Comparison of ENCODE assay signal across 10 cellular contexts in the genomic region with DNA sequence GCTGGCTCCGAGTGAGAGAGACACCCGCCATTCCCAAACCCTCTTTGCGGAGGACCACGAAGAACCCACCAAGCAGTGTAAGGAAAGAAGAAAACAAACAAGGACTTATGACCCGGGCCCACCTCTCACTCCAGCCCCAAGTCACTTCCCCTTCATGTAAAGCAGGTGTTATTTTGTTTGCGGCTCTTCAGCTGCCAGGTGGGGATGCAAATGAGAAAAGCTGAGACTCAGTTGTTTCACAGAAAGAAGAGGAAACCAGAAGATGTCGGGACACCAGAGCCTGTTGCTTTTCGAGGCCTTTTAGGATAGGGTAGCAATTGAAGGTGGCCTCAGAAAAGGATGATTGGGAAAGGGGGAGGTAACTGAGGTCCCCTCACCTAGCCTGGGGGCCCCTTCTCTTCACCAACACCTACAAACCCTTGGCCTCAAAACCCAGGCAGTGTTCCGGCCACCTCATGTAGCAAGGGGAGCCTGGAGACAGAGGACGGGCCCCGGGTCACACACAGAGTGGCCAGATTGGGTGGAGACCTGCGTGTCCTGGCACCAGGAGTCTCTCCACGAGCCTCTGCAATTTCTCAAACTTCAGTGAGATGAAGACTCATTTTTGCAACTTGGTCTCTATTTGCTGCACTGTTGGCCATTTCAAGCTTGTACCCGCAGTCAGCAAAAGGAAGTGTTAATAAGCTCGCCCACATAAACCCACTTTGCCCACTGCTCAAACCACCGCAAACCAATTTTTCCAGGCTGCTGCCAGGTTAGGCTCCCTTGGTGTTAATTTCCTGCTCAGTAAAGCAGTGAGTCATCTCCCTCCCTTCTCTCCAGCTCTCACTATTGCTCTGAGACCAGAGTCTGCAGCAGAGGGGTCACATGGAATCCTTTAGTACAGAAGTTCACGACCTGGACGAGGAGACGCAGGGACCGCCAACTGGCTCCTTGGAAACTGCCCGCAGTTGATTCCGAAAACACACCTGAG. TPM values are rescaled to one million over a fixed set of nuclear protein-coding genes. Genes with fewer than 3 reads are reported as not detected.
A peak's percentile ranks its signal among the peaks of the same experiment; 100 is the strongest.
DNase-seq lines count a peak whose midpoint lies in the region; ATAC-seq, FAIRE-seq and TF ChIP-seq lines count a peak whose summit lies in the region.
"Had no signal": no experiment of that assay in that cellular context is flagged by ENCODE, and none has a peak within 500 bp of the region (broad histone marks: within the 10 kb centered on the region; RNA-seq: fewer than 3 reads in every experiment).

No MANE protein-coding gene starts in this region.

- H3K4me1 ChIP-seq in GM12878 (ENCODE audit: control insufficient read depth, insufficient read depth, low read length) = peaks cover 16% of the 10 kb centered on the region

- intact Hi-C loops in GM12878 (cut with micrococcal nuclease; ENCODE audit: unreplicated experiment) = loop anchor here (1.0 to 2.0 kb wide), 2 partner anchors 91 to 213 kb away; no protein-coding TSS in a partner anchor

- no peak for TF ChIP-seq EP300 in GM12878 (IDR thresholded peaks at IDR 0.05; ENCODE audit: borderline replicate concordance in 1 of 2, control insufficient read depth in 1 of 2, low read depth in 2 of 2, low read length in 2 of 2)

- H3K9ac ChIP-seq in GM12878 (ENCODE audit: control insufficient read depth, insufficient read depth, low read length) = no peak overlapping the region

- no peak for TF ChIP-seq CTCF in GM12878 (IDR thresholded peaks at IDR 0.05 in 2 of 3, conservative IDR thresholded peaks at IDR 0.05 in 1 of 3; ENCODE audit: control insufficient read depth in 2 of 3, extremely low read depth in 1 of 3, insufficient read depth in 1 of 3, low read depth in 3 of 3, low read length in 3 of 3)

- TF ChIP-seq POLR2A in GM12878 (IDR thresholded peaks at IDR 0.05; ENCODE audit: low read depth, low read length) = no peak

- POLR2A ChIA-PET in GM12878 (lab: Charles Lee) = no interaction called here

- peaks cover 0 to 6% of the 10 kb centered on the region in 2 experiments; a peak in 2 of 4 replicates for H3K27me3 ChIP-seq in GM12878 (replicated peaks in 1 of 2; ENCODE audit: control insufficient read depth in 2 of 2, insufficient read depth in 2 of 2, low read length in 1 of 2)

- DNase-seq in COLO668 (lab: John Stamatoyannopoulos, UW; ENCODE audit: unreplicated experiment) = peak; percentile 42
- DNase-seq in GM12878 (ENCODE audit: low read depth, low spot score) = no peak
- DNase-seq in DMS 273 (lab: John Stamatoyannopoulos, UW; ENCODE audit: unreplicated experiment) = no peak
- DNase-seq in cerebellar cortex (ENCODE audit: low spot score) = no peak
- no peak for DNase-seq in NCI-H2227 treated with DMSO at 0.1 percent for 48 hours (lab: John Stamatoyannopoulos, UW)
- DNase-seq in SKM-1 treated with dmso at 0.1 percent for 144 hours (lab: John Stamatoyannopoulos, UW; ENCODE audit: unreplicated experiment) = no peak
- DNase-seq: GF-D8 had no signal

- no peak overlapping the region for H3K27ac ChIP-seq in GM12878 (ENCODE audit: control insufficient read depth, insufficient read depth)

- H3K4me2 ChIP-seq in GM12878 (ENCODE audit: control insufficient read depth, insufficient read depth) = peak overlapping the region; percentile 17

- no peaks in the 10 kb centered on the region for H3K36me3 ChIP-seq in GM12878 (ENCODE audit: control insufficient read depth in 2 of 2, insufficient read depth in 2 of 2, low read length in 1 of 2)

- no peak for TF ChIP-seq RAD21 in GM12878 (IDR thresholded peaks at IDR 0.05; ENCODE audit: insufficient read depth, low read depth, low read length)

- SMC1A ChIA-PET in GM12878 (lab: Charles Lee; ENCODE audit: uncharacterized antibody, unreplicated experiment) = interaction anchor here (0.6 to 1.6 kb wide), 13 partner anchors 9 to 118 kb away, joined by 3 to 12 read pairs (median 3); no protein-coding TSS in a partner anchor

- no peak for FAIRE-seq in GM12878 (lab: Jason Lieb, UNC)

- no peaks in the 10 kb centered on the region for H4K20me1 ChIP-seq in GM12878 (ENCODE audit: control insufficient read depth, insufficient read depth)

- no TSS peak for BruUV-seq in GM12878 (replicated peaks; lab: Mats Ljungman, UMichigan)

- in situ Hi-C loops in GM12878 (cut with MboI) = no loop called here

- no peaks in the 10 kb centered on the region; the same call in 2 of the 3 replicates for H3K9me3 ChIP-seq in GM12878 (replicated peaks; ENCODE audit: control insufficient read depth, insufficient read depth, low read length)

- CTCF ChIA-PET in GM12878 (lab: Yijun Ruan, JAX) = interaction anchor here (0.7 to 2.8 kb wide), 41 partner anchors 9 to 551 kb away, joined by 3 to 18 read pairs (median 4); a partner anchor contains a TSS

- H3K4me3 ChIP-seq in GM12878 = no peak overlapping the region
- H3K4me3 ChIP-seq: skin epidermis had no signal

- peak overlapping the region; percentile 19 for H2AFZ ChIP-seq in GM12878 (ENCODE audit: control insufficient read depth, low read depth, low read length)

- no peaks in the 10 kb centered on the region for H3K79me2 ChIP-seq in GM12878 (ENCODE audit: control insufficient read depth, insufficient read depth, low read length)

- ATAC-seq in GM19035 (IDR thresholded peaks at IDR 0.05; ENCODE audit: unreplicated experiment) = peak; percentile 72
- ATAC-seq in HG02973 (IDR thresholded peaks at IDR 0.05; ENCODE audit: unreplicated experiment) = peak; percentile 44
- peak; percentile 15; the same call in 1 of the 3 replicates for ATAC-seq in GM12878

- 9% methylated on average over 22 of the region's 22 CpGs for WGBS in GM12878 (ENCODE audit: insufficient coverage, insufficient replicate concordance, low lambda C conversion rate, missing lambda C conversion rate)

- RAD21 ChIA-PET in GM12878 (lab: Charles Lee; ENCODE audit: unreplicated experiment) = interaction anchor here (0.6 to 1.0 kb wide), 4 partner anchors 88 to 226 kb away, joined by 3 read pairs; no protein-coding TSS in a partner anchor

TF ChIP-seq in GM12878, 131 proteins besides CTCF, POLR2A, EP300 and RAD21:
- TF ChIP-seq NR2C1 (IDR thresholded peaks at IDR 0.05) = no peak
- TF ChIP-seq MYC (IDR thresholded peaks at IDR 0.05; ENCODE audit: insufficient read depth, insufficient read length, insufficient replicate concordance, low read length, severe bottlenecking) = no peak
- 0 out of 2 replicates have a peak, but pooled peaks have one; percentile 12 for TF ChIP-seq RUNX3 (IDR thresholded peaks at IDR 0.05; ENCODE audit: low read length)

RNA-seq across cellular contexts. Expression of a gene that starts 45.5 kb away (rescaled TPM):
- total RNA-seq in GM12878 (2013; cell fraction: nucleolus; rRNA removed) = not detected in 2 replicates
- total RNA-seq in GM12878 (2014; rRNA removed) (not detected in 2 replicates), GM12878 (2014; rRNA removed; fragmentation: Illumina TruSeq; extraction: Trizol) (not detected in 2 replicates), GM12878 (2021) (not detected in 2 replicates)
- not detected for polyA plus RNA-seq in GM12878 (2011; ENCODE audit: low read depth)
- polyA plus RNA-seq in GM12878 (2011; rRNA removed) (0.07 TPM in 1 of 2 replicates, not detected in the other), GM12878 (2014; fragmentation: Illumina TruSeq; extraction: Trizol) (not detected in 2 replicates), GM12878 (2014; fragmentation: Nextera tagmentation; extraction: Ambion mirVana) (not detected), GM12878 (2014; rRNA removed) (not detected in 2 replicates), GM12878 (2016; fragmentation: Nextera tagmentation; extraction: Ambion mirVana) (not detected)
- polyA plus RNA-seq in GM12878 (2011; cell fraction: cytosol; rRNA removed) = 0.07 and 0.12 TPM in 2 replicates
- polyA plus RNA-seq in GM12878 (2011; cell fraction: nucleus; rRNA removed) = 0.09 and 0.21 TPM in 2 replicates
- polyA plus RNA-seq in GM12878 (2012) = not detected in 2 replicates
- 0.15 TPM in 1 of 2 replicates, not detected in the other for polyA minus RNA-seq in GM12878 (2011; rRNA and poly(A)+ RNA removed)
- polyA minus RNA-seq in GM12878 (2011; cell fraction: cytosol; rRNA and poly(A)+ RNA removed) = not detected in 2 replicates
- polyA minus RNA-seq in GM12878 (2011; cell fraction: nucleus; rRNA and poly(A)+ RNA removed) = 0.12 TPM in 1 of 2 replicates, not detected in the other

Comparison
In these comparisons a context has a peak if more than half of its experiments do, and no peak if none do; other contexts are left out.
1. ATAC-seq: peak in every context shown above with its lines; median percentile 72 in GM19035; 44 in HG02973; 15 in GM12878.